In genomic region chr16:53018834-53019416, GRCh38 we compare ENCODE assay signal across 29 cellular contexts.
"Had no signal": no experiment of that assay in that cellular context is flagged by ENCODE, and none has a peak within 500 bp of the region (broad histone marks: within the 10 kb centered on the region; RNA-seq: fewer than 3 reads in every experiment).

No MANE protein-coding gene starts in this region.

- H3K4me1 ChIP-seq: Peyer's patch, SJSA1 had no signal

- H3K36me3 Mint-ChIP-seq: activated naive CD4-positive, alpha-beta T cell treated with anti-CD3 and anti-CD28 coated beads, Interleukin-2, amount 10 ng/mL, durations not matched to agents 7 days and 5 days; activated naive CD8-positive, alpha-beta T cell had no signal

- DNase-seq: activated CD4-positive, alpha-beta T cell treated with anti-CD3 and anti-CD28 coated beads for 36 hours; activated CD4-positive, alpha-beta T cell treated with anti-CD3 and anti-CD28 coated beads, Interleukin-2, amount 10 ng/mL, durations not matched to agents 7 days and 5 days; activated CD4-positive, alpha-beta T cell treated with anti-CD3 and anti-CD28 coated beads, Interleukin-2, amount 50 U/mL, for 48 hours; activated CD8-positive, alpha-beta T cell treated with anti-CD3 and anti-CD28 coated beads, Interleukin-2, amount 10 ng/mL, durations not matched to agents 7 days and 5 days; activated naive CD4-positive, alpha-beta T cell treated with anti-CD3 and anti-CD28 coated beads, Interleukin-2, amount 10 ng/mL, durations not matched to agents 7 days and 5 days; activated naive CD8-positive, alpha-beta T cell treated with anti-CD3 and anti-CD28 coated beads, Interleukin-2, amount 50 U/mL, for 24 hours; activated T-cell treated with anti-CD3 and anti-CD28 coated beads, Interleukin-2, amount 50 U/mL, for 24 hours; anterior cingulate cortex; brain microvascular endothelial cell; central memory CD4-positive, alpha-beta T cell; MM.1S; MV-4-11; NCI-H1092; NCI-H1436 treated with DMSO at 0.1 percent for 48 hours; NCI-H1694 treated with DMSO at 0.1 percent for 48 hours; NCI-H2029; NCI-H345; NCI-H526; NCI-H774; PC-3; Peyer's patch; RPMI8226; SHP77 treated with DMSO at 0.1 percent for 48 hours; SK-N-SH had no signal

- H3K4me1 Mint-ChIP-seq: activated CD4-positive, alpha-beta T cell treated with anti-CD3 and anti-CD28 coated beads for 36 hours; activated CD4-positive, alpha-beta T cell treated with anti-CD3 and anti-CD28 coated beads, Interleukin-2, amount 10 ng/mL, durations not matched to agents 7 days and 5 days; activated naive CD4-positive, alpha-beta T cell treated with anti-CD3 and anti-CD28 coated beads, Interleukin-2, amount 10 ng/mL, durations not matched to agents 7 days and 5 days; activated naive CD8-positive, alpha-beta T cell treated with anti-CD3 and anti-CD28 coated beads, Interleukin-2, amount 50 U/mL, for 24 hours had no signal

- H3K27me3 ChIP-seq: brain microvascular endothelial cell, Peyer's patch, SJSA1 had no signal

- H3K4me3 Mint-ChIP-seq: activated CD4-positive, alpha-beta T cell treated with anti-CD3 and anti-CD28 coated beads for 36 hours; activated CD4-positive, alpha-beta T cell treated with anti-CD3 and anti-CD28 coated beads, Interleukin-2, amount 10 ng/mL, durations not matched to agents 7 days and 5 days; activated CD8-positive, alpha-beta T cell treated with anti-CD3 and anti-CD28 coated beads, Interleukin-2, amount 10 ng/mL, durations not matched to agents 7 days and 5 days; activated naive CD4-positive, alpha-beta T cell treated with anti-CD3 and anti-CD28 coated beads, Interleukin-2, amount 10 ng/mL, durations not matched to agents 7 days and 5 days; activated naive CD8-positive, alpha-beta T cell; activated naive CD8-positive, alpha-beta T cell treated with anti-CD3 and anti-CD28 coated beads, Interleukin-2, amount 50 U/mL, for 24 hours; activated T-cell treated with anti-CD3 and anti-CD28 coated beads, Interleukin-2, amount 50 U/mL, for 24 hours; T-helper 1 cell treated with Interleukin-12 subunit alpha and Interleukin-12 subunit beta and Interleukin-4 antibody, amounts not matched to agents 30 μg/mL and 1 μg/mL, for 36 hours; T-helper 2 cell treated with Interferon-gamma antibody and Interleukin-4, amounts not matched to agents 5 μg/mL and 100 μg/mL, for 36 hours had no signal

- H3K9me3 ChIP-seq: Peyer's patch, SJSA1, SK-N-SH had no signal

- H3K36me3 ChIP-seq: brain microvascular endothelial cell, Peyer's patch, SJSA1 had no signal

- H3K9me3 Mint-ChIP-seq: activated CD4-positive, alpha-beta T cell treated with anti-CD3 and anti-CD28 coated beads, Interleukin-2, amount 10 ng/mL, durations not matched to agents 7 days and 5 days; activated naive CD4-positive, alpha-beta T cell treated with anti-CD3 and anti-CD28 coated beads, Interleukin-2, amount 10 ng/mL, durations not matched to agents 7 days and 5 days; activated naive CD8-positive, alpha-beta T cell treated with anti-CD3 and anti-CD28 coated beads, Interleukin-2, amount 50 U/mL, for 24 hours; activated T-cell treated with anti-CD3 and anti-CD28 coated beads, Interleukin-2, amount 50 U/mL, for 24 hours; T-helper 1 cell treated with Interleukin-12 subunit alpha and Interleukin-12 subunit beta and Interleukin-4 antibody, amounts not matched to agents 30 μg/mL and 1 μg/mL, for 36 hours; T-helper 2 cell treated with Interferon-gamma antibody and Interleukin-4, amounts not matched to agents 5 μg/mL and 100 μg/mL, for 36 hours had no signal

- ATAC-seq: activated CD4-positive, alpha-beta T cell treated with anti-CD3 and anti-CD28 coated beads for 36 hours; activated CD4-positive, CD25-positive, alpha-beta regulatory T cell treated with anti-CD3 and anti-CD28 coated beads, Interleukin-2, amount 50 U/mL, for 24 hours; activated CD8-positive, alpha-beta T cell treated with anti-CD3 and anti-CD28 coated beads, Interleukin-2, amount 10 ng/mL, durations not matched to agents 7 days and 5 days; activated naive CD8-positive, alpha-beta T cell treated with anti-CD3 and anti-CD28 coated beads, Interleukin-2, amount 50 U/mL, for 24 hours; PC-3 had no signal

- H3K4me3 ChIP-seq: Peyer's patch, SJSA1 had no signal

- H3K27ac Mint-ChIP-seq: activated CD4-positive, alpha-beta T cell treated with anti-CD3 and anti-CD28 coated beads for 36 hours; activated CD4-positive, alpha-beta T cell treated with anti-CD3 and anti-CD28 coated beads, Interleukin-2, amount 10 ng/mL, durations not matched to agents 7 days and 5 days; activated CD8-positive, alpha-beta T cell treated with anti-CD3 and anti-CD28 coated beads, Interleukin-2, amount 10 ng/mL, durations not matched to agents 7 days and 5 days; activated naive CD4-positive, alpha-beta T cell treated with anti-CD3 and anti-CD28 coated beads, Interleukin-2, amount 10 ng/mL, durations not matched to agents 7 days and 5 days; activated naive CD8-positive, alpha-beta T cell; activated naive CD8-positive, alpha-beta T cell treated with anti-CD3 and anti-CD28 coated beads, Interleukin-2, amount 50 U/mL, for 24 hours; activated T-cell treated with anti-CD3 and anti-CD28 coated beads, Interleukin-2, amount 50 U/mL, for 24 hours; T-helper 1 cell treated with Interleukin-12 subunit alpha and Interleukin-12 subunit beta and Interleukin-4 antibody, amounts not matched to agents 30 μg/mL and 1 μg/mL, for 36 hours; T-helper 2 cell treated with Interferon-gamma antibody and Interleukin-4, amounts not matched to agents 5 μg/mL and 100 μg/mL, for 36 hours had no signal

- H3K27ac ChIP-seq: brain microvascular endothelial cell, Peyer's patch, SJSA1 had no signal
